8 cellular contexts compared by ENCODE assay signal in the genomic region with DNA sequence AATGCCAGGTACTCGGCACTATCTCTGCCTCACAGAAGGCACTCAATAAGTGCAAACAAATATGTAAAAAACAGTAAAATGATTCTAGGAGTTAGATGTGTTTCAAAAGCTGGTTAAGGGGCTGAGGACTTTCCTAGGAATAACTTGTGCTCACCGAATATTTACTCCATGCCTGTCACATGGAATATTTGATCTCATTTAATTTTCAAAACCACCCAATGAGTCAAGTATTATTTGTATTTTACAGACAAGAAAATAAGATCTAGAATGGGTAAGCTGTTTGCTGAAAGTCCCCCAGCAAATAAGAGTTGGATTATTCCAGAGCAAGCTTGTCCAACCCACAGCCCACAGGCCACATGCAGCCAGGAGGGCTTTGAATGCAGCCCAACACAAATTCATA.
"Had no signal": no experiment of that assay in that cellular context is flagged by ENCODE, and none has a peak within 500 bp of the region (broad histone marks: within the 10 kb centered on the region; RNA-seq: fewer than 3 reads in every experiment).

No MANE protein-coding gene starts in this region.

- FAIRE-seq: G401.6, GM12878, GM12891, GM12892, GM18507, GM19239 had no signal

- DNase-seq: GDM1, GF-D8 had no signal

- ATAC-seq: GM12878 had no signal

- H3K4me3 ChIP-seq: GM12878 had no signal
